ENCODE assay signal across 12 cellular contexts in the genomic region with DNA sequence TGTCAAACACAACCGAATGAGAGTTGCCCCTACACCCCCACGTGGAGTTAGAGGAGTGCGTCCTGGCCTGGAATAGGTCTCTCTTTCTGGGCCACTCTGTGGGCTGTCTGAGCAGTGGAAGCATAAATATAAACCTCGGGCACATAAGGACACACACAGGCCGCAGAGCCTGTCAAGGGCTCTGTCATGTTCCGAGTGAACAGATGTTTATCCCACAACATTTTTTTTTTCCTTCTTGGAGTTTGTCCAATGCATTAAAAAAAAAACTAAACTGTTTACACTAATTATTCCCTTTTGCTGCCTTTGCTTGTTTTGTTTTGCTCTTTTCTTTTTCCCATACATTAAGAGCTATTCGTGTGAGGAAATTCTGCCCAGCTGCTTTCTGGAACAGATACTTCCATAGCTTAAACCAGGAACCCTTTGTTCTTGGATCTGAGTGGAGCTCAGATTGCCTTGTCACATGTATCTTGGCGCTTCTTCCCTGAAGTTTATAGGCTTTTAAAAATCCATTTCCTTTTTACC.
DNase-seq lines count a peak whose midpoint lies in the region; ATAC-seq, FAIRE-seq and TF ChIP-seq lines count a peak whose summit lies in the region.
"Had no signal": no experiment of that assay in that cellular context is flagged by ENCODE, and none has a peak within 500 bp of the region (broad histone marks: within the 10 kb centered on the region; RNA-seq: fewer than 3 reads in every experiment).

No MANE protein-coding gene starts in this region.

- FAIRE-seq in endometrium (lab: Jason Lieb, UNC) = peak; percentile 39
- FAIRE-seq: A204.1 had no signal

- WGBS in mesodermal cell (ENCODE audit: insufficient coverage in 2 of 2), 2 experiments = 93 to 96% methylated on average over 7 to 8 of the region's 8 CpGs

- H3K4me3 ChIP-seq in mesodermal cell (ENCODE audit: extremely low read depth, insufficient read depth, low read length, poor library complexity, severe bottlenecking) (no peak overlapping the region), uterus (no peak overlapping the region)

- no peaks in the 10 kb centered on the region for H3K4me1 Mint-ChIP-seq in activated T-helper 17 cell treated with anti-CD3 and anti-CD28 coated beads, Interleukin-2, amount 50 U/mL, for 72 hours

- no peaks in the 10 kb centered on the region for H3K9me3 Mint-ChIP-seq in activated T-helper 17 cell treated with anti-CD3 and anti-CD28 coated beads, Interleukin-2, amount 50 U/mL, for 72 hours

- no peak overlapping the region for H3K27ac Mint-ChIP-seq in activated T-helper 17 cell treated with anti-CD3 and anti-CD28 coated beads, Interleukin-2, amount 50 U/mL, for 72 hours

- ATAC-seq in GM18519 (IDR thresholded peaks at IDR 0.05; ENCODE audit: low FRiP score, unreplicated experiment) (no peak), GM18861 (IDR thresholded peaks at IDR 0.05; ENCODE audit: unreplicated experiment) (no peak)
- no peak for ATAC-seq in activated T-helper 17 cell treated with anti-CD3 and anti-CD28 coated beads, Interleukin-2, amount 50 U/mL, for 72 hours (replicated peaks)

- H3K4me1 ChIP-seq in mesodermal cell (ENCODE audit: control insufficient read depth, insufficient read depth, low read length, poor library complexity, severe bottlenecking) (peaks cover 16% of the 10 kb centered on the region), uterus (peaks cover 0 to 3% of the 10 kb centered on the region in 2 donors)

- peak; percentile 58 for DNase-seq in NCI-H82 (lab: John Stamatoyannopoulos, UW)
- DNase-seq in NCI-H82 treated with DMSO at 0.1 percent for 48 hours (lab: John Stamatoyannopoulos, UW; ENCODE audit: unreplicated experiment) = no peak
- DNase-seq in uterus = no peak
- DNase-seq: activated CD4-positive, alpha-beta T cell treated with anti-CD3 and anti-CD28 coated beads, Interleukin-2, amount 50 U/mL, for 48 hours; aorta; occipital lobe had no signal

- intact Hi-C loops in uterus (cut with DNase I; ENCODE audit: low total_unique reads) = no loop called here

- TF ChIP-seq CTCF in uterus (IDR thresholded peaks at IDR 0.05) = no peak

- no peak for TF ChIP-seq POLR2A in uterus (IDR thresholded peaks at IDR 0.05)

- H3K36me3 Mint-ChIP-seq in activated T-helper 17 cell treated with anti-CD3 and anti-CD28 coated beads, Interleukin-2, amount 50 U/mL, for 72 hours (ENCODE audit: low read depth) = peaks cover 7% of the 10 kb centered on the region

- H3K27me3 Mint-ChIP-seq in activated T-helper 17 cell treated with anti-CD3 and anti-CD28 coated beads, Interleukin-2, amount 50 U/mL, for 72 hours = no peaks in the 10 kb centered on the region

- H3K27ac ChIP-seq in mesodermal cell (ENCODE audit: low read depth, low read length, severe bottlenecking) (peak overlapping the region; percentile 48), uterus (peak overlapping the region; percentile 36 to 62)

- no peaks in the 10 kb centered on the region for H3K9me3 ChIP-seq in mesodermal cell (ENCODE audit: control insufficient read depth, low read length)
- no peaks in the 10 kb centered on the region for H3K9me3 ChIP-seq in uterus

- H3K36me3 ChIP-seq in mesodermal cell (ENCODE audit: control insufficient read depth, insufficient read depth, low read length) = no peaks in the 10 kb centered on the region
- H3K36me3 ChIP-seq in uterus = no peaks in the 10 kb centered on the region

- H3K4me3 Mint-ChIP-seq in activated T-helper 17 cell treated with anti-CD3 and anti-CD28 coated beads, Interleukin-2, amount 50 U/mL, for 72 hours = no peak overlapping the region

- no peaks in the 10 kb centered on the region for H3K27me3 ChIP-seq in uterus
